ENCODE assay signal across 8 cellular contexts in the genomic region with DNA sequence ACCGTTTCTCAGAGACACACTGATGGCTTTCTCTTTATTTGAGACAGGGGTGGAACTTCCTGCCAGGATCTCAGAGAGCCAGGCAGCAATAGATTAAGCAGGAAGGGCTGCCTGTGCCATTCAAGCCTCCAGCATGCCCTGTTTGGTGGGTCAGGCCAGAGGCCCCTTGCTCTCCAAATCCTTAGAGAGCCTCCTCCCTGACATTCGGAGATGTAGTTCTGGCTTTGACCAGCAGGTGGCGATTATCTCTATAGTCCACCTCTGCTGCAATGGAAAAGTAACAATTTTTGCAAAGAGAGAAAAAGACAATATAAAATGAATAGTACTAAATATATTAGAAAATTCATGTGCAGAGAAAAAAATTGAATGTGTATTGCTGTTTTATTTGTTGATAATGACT.
DNase-seq lines count a peak whose midpoint lies in the region; ATAC-seq and TF ChIP-seq lines count a peak whose summit lies in the region.

No MANE protein-coding gene starts in this region.

- no peak overlapping the region for H3K4me3 ChIP-seq in OCI-LY1 (ENCODE audit: low read depth, low read length, poor library complexity, severe bottlenecking)
- H3K4me3 ChIP-seq in right cardiac atrium (ENCODE audit: low read length) = no peak overlapping the region

- intact Hi-C loops in right cardiac atrium (cut with DNase I) = no loop called here

- H4K20me1 ChIP-seq in OCI-LY1 (ENCODE audit: insufficient read depth, low read length) = no peaks in the 10 kb centered on the region

- no peak for ATAC-seq in right cardiac atrium
- ATAC-seq in HG02610 (IDR thresholded peaks at IDR 0.05; ENCODE audit: unreplicated experiment) = no peak
- no peak for ATAC-seq in HG03439 (IDR thresholded peaks at IDR 0.05; ENCODE audit: unreplicated experiment)

- 28% methylated on average over 3 of the region's 3 CpGs for WGBS in right cardiac atrium

- H3K4me2 ChIP-seq in OCI-LY1 (ENCODE audit: low read length) = no peak overlapping the region

- DNase-seq in activated naive CD4-positive, alpha-beta T cell treated with anti-CD3 and anti-CD28 coated beads, Interleukin-2, amount 50 U/mL, for 16 hours = peak; percentile 60
- DNase-seq in right cardiac atrium (peak; percentile 44 to 81 (median 45)), NCI-H1417 treated with DMSO at 0.1 percent for 48 hours (lab: John Stamatoyannopoulos, UW) (no peak)
- DNase-seq in stimulated activated CD4-positive, alpha-beta T cell treated with anti-CD3 and anti-CD28 coated beads, Interleukin-12 subunit alpha, Interleukin-12 subunit beta, amount 100 ng/mL, for 24 hours (ENCODE audit: low read depth in 2 of 2) = peak; percentile 19 to 59

- H3K27me3 ChIP-seq in OCI-LY1 (ENCODE audit: insufficient read depth, low read length) (no peaks in the 10 kb centered on the region), right cardiac atrium (ENCODE audit: control insufficient read depth, insufficient read depth) (no peaks in the 10 kb centered on the region)

- H3K27ac ChIP-seq in OCI-LY1 (ENCODE audit: low read depth, low read length, poor library complexity, severe bottlenecking) = no peak overlapping the region
- no peak overlapping the region for H3K27ac ChIP-seq in right cardiac atrium (ENCODE audit: low read length)

- H3K9me3 ChIP-seq in OCI-LY1 (ENCODE audit: low read length) = no peaks in the 10 kb centered on the region
- no peaks in the 10 kb centered on the region for H3K9me3 ChIP-seq in right cardiac atrium (ENCODE audit: control insufficient read depth, low read length)

- H3K79me2 ChIP-seq in OCI-LY1 (ENCODE audit: insufficient read depth, low read length) = no peaks in the 10 kb centered on the region

- no peaks in the 10 kb centered on the region for H3K9me2 ChIP-seq in OCI-LY1 (ENCODE audit: low read depth, low read length)

- H3K4me1 ChIP-seq in OCI-LY1 (ENCODE audit: insufficient read depth, low read length, severe bottlenecking) (no peaks in the 10 kb centered on the region), right cardiac atrium (ENCODE audit: control insufficient read depth, insufficient read depth, low read length) (no peaks in the 10 kb centered on the region)

- no peak overlapping the region for H3K9ac ChIP-seq in OCI-LY1 (ENCODE audit: low read length)

- H2AFZ ChIP-seq in OCI-LY1 (ENCODE audit: low read length) = no peak overlapping the region

- TF ChIP-seq CTCF in GM12873 (IDR thresholded peaks at IDR 0.05; ENCODE audit: insufficient read depth, low read depth, low read length, missing control alignments) = peak; percentile 72
- peak; percentile 42 for TF ChIP-seq CTCF in OCI-LY1 (IDR thresholded peaks at IDR 0.05; ENCODE audit: low read length)

- H3F3A ChIP-seq in OCI-LY1 (ENCODE audit: insufficient read depth, low read length) = no peaks in the 10 kb centered on the region

- no peaks in the 10 kb centered on the region for H3K36me3 ChIP-seq in OCI-LY1 (ENCODE audit: insufficient read depth, low read length)
